23 cellular contexts compared by ENCODE assay signal in the genomic region with DNA sequence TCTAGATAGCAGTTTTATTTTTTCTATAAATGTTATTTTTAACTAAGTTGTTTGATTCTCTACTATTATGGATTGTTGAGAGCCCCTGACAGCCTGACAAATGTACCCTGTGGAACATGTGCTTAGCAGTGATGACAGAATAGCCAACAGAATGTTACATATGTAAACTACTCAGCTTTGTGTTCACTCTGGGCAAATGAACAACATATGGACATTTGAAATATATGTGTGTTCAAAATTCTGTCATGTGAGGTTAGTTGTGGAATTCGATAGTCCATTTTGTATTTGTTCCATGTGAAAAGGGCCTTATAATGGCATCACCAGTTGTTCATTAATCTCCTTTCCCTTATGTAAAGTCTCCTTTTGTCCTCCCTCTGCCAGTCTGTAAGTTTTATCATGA.
"Had no signal": no experiment of that assay in that cellular context is flagged by ENCODE, and none has a peak within 500 bp of the region (broad histone marks: within the 10 kb centered on the region; RNA-seq: fewer than 3 reads in every experiment).

No MANE protein-coding gene starts in this region.

- DNase-seq: MM.1S, MV-4-11, NCI-H1048, NCI-H1105, NCI-H1417 treated with DMSO at 0.1 percent for 48 hours, NCI-H146, NCI-H1694 treated with DMSO at 0.1 percent for 48 hours, NCI-H1930, NCI-H2081, NCI-H2107, NCI-H2227 treated with DMSO at 0.1 percent for 48 hours, NCI-H524, NCI-H526 treated with DMSO at 0.1 percent for 48 hours, NCI-H774, Right ventricle myocardium superior, RPMI8226, SIG-M5 had no signal

- H3K9ac ChIP-seq: KMS-11 had no signal

- FAIRE-seq: HTR-8/SVneo, RCC 7860 had no signal

- H3K4me3 ChIP-seq: SJSA1, SK-N-MC had no signal

- H3K4me1 ChIP-seq: SJSA1 had no signal

- H3K9me3 ChIP-seq: SJSA1 had no signal

- H3K4me2 ChIP-seq: KMS-11 had no signal

- H3K27ac ChIP-seq: HL-60, KMS-11, SJSA1, SK-N-MC had no signal

- H3K27me3 ChIP-seq: SJSA1 had no signal

- H3K36me3 ChIP-seq: SJSA1 had no signal
